ENCODE assay signal across 34 cellular contexts in the genomic region with DNA sequence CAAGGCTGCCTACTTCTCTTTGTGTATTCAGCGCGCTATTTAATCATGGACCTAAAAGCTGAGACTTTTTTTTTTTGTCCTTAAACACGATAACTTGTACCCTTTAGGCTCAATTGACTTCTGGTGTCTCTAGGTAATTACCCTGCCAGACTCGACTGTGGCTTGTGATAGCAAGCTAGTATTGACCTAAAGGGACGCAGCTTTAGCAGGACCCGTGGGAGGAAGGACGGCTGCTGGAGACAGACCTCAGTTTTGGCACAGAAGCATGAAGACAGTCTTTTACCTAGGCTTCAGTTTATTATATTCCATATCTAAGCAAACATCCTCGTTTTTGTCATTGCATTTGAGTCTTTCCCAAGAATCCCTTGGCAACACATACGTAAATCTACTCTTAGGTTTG.
"Had no signal": no experiment of that assay in that cellular context is flagged by ENCODE, and none has a peak within 500 bp of the region (broad histone marks: within the 10 kb centered on the region; RNA-seq: fewer than 3 reads in every experiment).

No MANE protein-coding gene starts in this region.

- H3K36me3 ChIP-seq: MG63 had no signal

- H3K27ac ChIP-seq: KMS-11 had no signal

- H3K9me3 ChIP-seq: MG63 had no signal

- H3K27me3 ChIP-seq: MG63 had no signal

- DNase-seq: Karpas-422, Kasumi-1, MG63, MM.1S, NCI-H1048, NCI-H1092, NCI-H1092 treated with DMSO at 0.1 percent for 48 hours, NCI-H1105, NCI-H1105 treated with DMSO at 0.1 percent for 48 hours, NCI-H1417, NCI-H1417 treated with DMSO at 0.1 percent for 48 hours, NCI-H1436, NCI-H1436 treated with DMSO at 0.1 percent for 48 hours, NCI-H146, NCI-H1694, NCI-H1694 treated with DMSO at 0.1 percent for 48 hours, NCI-H187, NCI-H187 treated with DMSO at 0.1 percent for 48 hours, NCI-H1930, NCI-H2029, NCI-H2029 treated with DMSO at 0.1 percent for 48 hours, NCI-H2081, NCI-H2081 treated with DMSO at 0.1 percent for 48 hours, NCI-H2107, NCI-H2171 treated with DMSO at 0.1 percent for 48 hours, NCI-H2227 treated with DMSO at 0.1 percent for 48 hours, NCI-H226, NCI-H345, NCI-H446, NCI-H446 treated with DMSO at 0.1 percent for 48 hours, NCI-H510A, NCI-H510A treated with DMSO at 0.1 percent for 48 hours, NCI-H524 had no signal

- H3K4me3 ChIP-seq: MG63 had no signal
